Comparison of ENCODE assay signal across 7 cellular contexts in genomic region chr22:31083923-31084810, GRCh38. TPM values are rescaled to one million over a fixed set of nuclear protein-coding genes. Genes with fewer than 3 reads are reported as not detected.
DNase-seq lines count a peak whose midpoint lies in the region; ATAC-seq and TF ChIP-seq lines count a peak whose summit lies in the region.

No MANE protein-coding gene starts in this region.

- TF ChIP-seq EP300 in neural cell (conservative IDR thresholded peaks at IDR 0.05; ENCODE audit: poor library complexity, severe bottlenecking): no peak

- H2AFZ ChIP-seq in PC-9 (peak overlapping the region; percentile 87), neural cell (ENCODE audit: low read depth, low read length) (no peak overlapping the region)

- H3K9ac ChIP-seq in endocrine pancreas (ENCODE audit: control insufficient read depth, insufficient read depth, low read length) (peak overlapping the region; percentile 19), neural cell (ENCODE audit: low read length) (no peak overlapping the region)

- no peak for TF ChIP-seq RAD21 in neural cell (conservative IDR thresholded peaks at IDR 0.05)

- TSS peak; percentile 40 for BruUV-seq in PC-9 (replicated peaks; lab: Mats Ljungman, UMichigan)

- peak overlapping the region; percentile 78 for H3K4me2 ChIP-seq in PC-9
- H3K4me2 ChIP-seq in neural cell (ENCODE audit: low read length): no peak overlapping the region

- H4K20me1 ChIP-seq in PC-9 (ENCODE audit: insufficient read depth) (no peaks in the 10 kb centered on the region), neural cell (ENCODE audit: insufficient read depth) (no peaks in the 10 kb centered on the region)

- POLR2A ChIA-PET in PC-9 (lab: Charles Lee; ENCODE audit: unreplicated experiment): no interaction called here

- peaks cover 13% of the 10 kb centered on the region; the same call in 1 of the 2 replicates for H3F3A ChIP-seq in PC-9 (ENCODE audit: insufficient read depth, low read depth)
- no peaks in the 10 kb centered on the region for H3F3A ChIP-seq in neural cell (ENCODE audit: insufficient read depth, low read length, poor library complexity, severe bottlenecking)

- DNase-seq in PC-9 (no peak), NCI-H2227 treated with DMSO at 0.1 percent for 48 hours (lab: John Stamatoyannopoulos, UW) (no peak), DMS53 treated with DMSO at 0.1 percent for 48 hours (lab: John Stamatoyannopoulos, UW; ENCODE audit: unreplicated experiment) (no peak)
- DNase-seq in activated CD8-positive, alpha-beta memory T cell treated with anti-CD3 and anti-CD28 coated beads for 24 hours: no peak

- H3K9me2 ChIP-seq in PC-9 (ENCODE audit: insufficient read depth) (no peaks in the 10 kb centered on the region), neural cell (ENCODE audit: insufficient read depth, low read length) (no peaks in the 10 kb centered on the region)

- no peaks in the 10 kb centered on the region for H3K36me3 ChIP-seq in PC-9 (ENCODE audit: low read depth)
- no peaks in the 10 kb centered on the region for H3K36me3 ChIP-seq in endocrine pancreas (ENCODE audit: control insufficient read depth, insufficient read depth, low read length)
- no peaks in the 10 kb centered on the region for H3K36me3 ChIP-seq in neural cell (ENCODE audit: insufficient read depth, low read length)

- TF ChIP-seq CTCF in PC-9 (conservative IDR thresholded peaks at IDR 0.05): no peak
- no peak for TF ChIP-seq CTCF in neural cell (IDR thresholded peaks at IDR 0.05; ENCODE audit: poor library complexity, severe bottlenecking)

- H3K4me3 ChIP-seq in PC-9: peak overlapping the region; percentile 67
- no peak overlapping the region for H3K4me3 ChIP-seq in endocrine pancreas (ENCODE audit: control insufficient read depth, insufficient read depth, low read length)
- H3K4me3 ChIP-seq in neural cell (ENCODE audit: low read length): peak overlapping the region; percentile 49

- CTCF ChIA-PET in PC-9 (lab: Charles Lee): no interaction called here

- peaks cover 20% of the 10 kb centered on the region for H3K4me1 ChIP-seq in PC-9 (replicated peaks; ENCODE audit: insufficient read depth)
- no peaks in the 10 kb centered on the region for H3K4me1 ChIP-seq in endocrine pancreas (ENCODE audit: control insufficient read depth, insufficient read depth, low read length)

- intact Hi-C loops in PC-9 (cut with micrococcal nuclease; ENCODE audit: unreplicated experiment): loop anchor here (5.0 kb wide), 1 partner anchor 137 kb away; no protein-coding TSS in a partner anchor

- H3K27me3 ChIP-seq in PC-9 (ENCODE audit: insufficient read depth, low read depth) (no peaks in the 10 kb centered on the region), endocrine pancreas (ENCODE audit: control insufficient read depth, insufficient read depth, low read length) (no peaks in the 10 kb centered on the region), neural cell (ENCODE audit: insufficient read depth, low read depth, low read length) (peaks cover 25% of the 10 kb centered on the region)

- H3K79me2 ChIP-seq in PC-9 (ENCODE audit: low read depth) (no peaks in the 10 kb centered on the region), neural cell (replicated peaks; ENCODE audit: insufficient read depth, low read length) (no peaks in the 10 kb centered on the region)

- no peak overlapping the region for H3K27ac ChIP-seq in PC-9
- no peak overlapping the region for H3K27ac ChIP-seq in neural cell (ENCODE audit: low read length)

- H3K9me3 ChIP-seq in PC-9 (ENCODE audit: insufficient read depth, low read depth) (no peaks in the 10 kb centered on the region), endocrine pancreas (ENCODE audit: control insufficient read depth, low read length) (no peaks in the 10 kb centered on the region), neural cell (ENCODE audit: low read length) (no peaks in the 10 kb centered on the region)

- ATAC-seq in GM21528 (IDR thresholded peaks at IDR 0.05; ENCODE audit: low FRiP score, unreplicated experiment): peak; percentile 2

TF ChIP-seq in neural cell, 6 proteins besides CTCF, POLR2A, EP300 and RAD21:
- no peak for TF ChIP-seq REST (IDR thresholded peaks at IDR 0.05; ENCODE audit: borderline replicate concordance)
- TF ChIP-seq EZH2 (IDR thresholded peaks at IDR 0.05; ENCODE audit: borderline replicate concordance, insufficient read depth, low read length, poor library complexity, severe bottlenecking): no peak
- no peak for TF ChIP-seq SMC3 (conservative IDR thresholded peaks at IDR 0.05; ENCODE audit: poor library complexity)
- TF ChIP-seq POLR2AphosphoS5 (IDR thresholded peaks at IDR 0.05): no peak
- no peak for TF ChIP-seq TAF1 (IDR thresholded peaks at IDR 0.05; ENCODE audit: low read depth)
- no peak for TF ChIP-seq MXI1 (conservative IDR thresholded peaks at IDR 0.05; ENCODE audit: poor library complexity, severe bottlenecking)

RNA-seq across cellular contexts. Expression of gene SMTN, which starts 3.0 kb away (rescaled TPM):
- total RNA-seq in PC-9 (2021): 68.8 and 76.3 TPM in 2 replicates
- polyA plus RNA-seq in neural cell: 2.8 and 3.4 TPM in 2 replicates
- polyA minus RNA-seq in neural cell: 3.5 and 5.6 TPM in 2 replicates

RNA-seq across cellular contexts. Expression of gene SELENOM, which starts 23.2 kb away (rescaled TPM):
- 20.7 and 23.3 TPM in 2 replicates for total RNA-seq in PC-9 (2021)
- 6.3 and 6.6 TPM in 2 replicates for polyA plus RNA-seq in neural cell
- 2.1 TPM in 1 of 2 replicates, not detected in the other for polyA minus RNA-seq in neural cell

RNA-seq across cellular contexts. Expression of gene INPP5J, which starts 38.6 kb away (rescaled TPM):
- 1.7 and 3.1 TPM in 2 replicates for total RNA-seq in PC-9 (2021)
- 3.7 and 9.4 TPM in 2 replicates for polyA plus RNA-seq in neural cell
- 5.1 and 6.0 TPM in 2 replicates for polyA minus RNA-seq in neural cell

RNA-seq across cellular contexts. Expression of gene PLA2G3, which starts 56.1 kb away (rescaled TPM):
- total RNA-seq in PC-9 (2021): not detected in 2 replicates
- polyA plus RNA-seq in neural cell: not detected in 2 replicates
- polyA minus RNA-seq in neural cell: not detected in 2 replicates
